In genomic region chr17:20267459-20267842, GRCh38 we compare ENCODE assay signal across 9 cellular contexts.
DNase-seq lines count a peak whose midpoint lies in the region; ATAC-seq and TF ChIP-seq lines count a peak whose summit lies in the region.
"Had no signal": no experiment of that assay in that cellular context is flagged by ENCODE, and none has a peak within 500 bp of the region (broad histone marks: within the 10 kb centered on the region; RNA-seq: fewer than 3 reads in every experiment).

No MANE protein-coding gene starts in this region.

- TF ChIP-seq CTCF in HFFc6 (IDR thresholded peaks at IDR 0.05), result no peak

- H3K36me3 Mint-ChIP-seq in T-helper 2 cell treated with Interferon-gamma antibody and Interleukin-4, amounts not matched to agents 5 μg/mL and 100 μg/mL, for 36 hours (ENCODE audit: low read depth), result peaks cover 2% of the 10 kb centered on the region
- no peaks in the 10 kb centered on the region for H3K36me3 Mint-ChIP-seq in HFFc6 (ENCODE audit: low read depth)

- ATAC-seq in HG02973 (IDR thresholded peaks at IDR 0.05; ENCODE audit: unreplicated experiment), result no peak

- H3K27me3 Mint-ChIP-seq in T-helper 2 cell treated with Interferon-gamma antibody and Interleukin-4, amounts not matched to agents 5 μg/mL and 100 μg/mL, for 36 hours (ENCODE audit: low read depth), result no peaks in the 10 kb centered on the region
- no peaks in the 10 kb centered on the region for H3K27me3 Mint-ChIP-seq in HFFc6 (ENCODE audit: insufficient read depth)

- H3K4me3 Mint-ChIP-seq in T-helper 2 cell treated with Interferon-gamma antibody and Interleukin-4, amounts not matched to agents 5 μg/mL and 100 μg/mL, for 36 hours, result no peak overlapping the region
- H3K4me3 Mint-ChIP-seq in HFFc6, result no peak overlapping the region

- H3K9me3 Mint-ChIP-seq in T-helper 2 cell treated with Interferon-gamma antibody and Interleukin-4, amounts not matched to agents 5 μg/mL and 100 μg/mL, for 36 hours, result no peaks in the 10 kb centered on the region
- no peaks in the 10 kb centered on the region for H3K9me3 Mint-ChIP-seq in HFFc6

- H3K27ac Mint-ChIP-seq in T-helper 2 cell treated with Interferon-gamma antibody and Interleukin-4, amounts not matched to agents 5 μg/mL and 100 μg/mL, for 36 hours, result no peak overlapping the region
- H3K27ac Mint-ChIP-seq in HFFc6, result no peak overlapping the region

- DNase-seq in T-helper 2 cell (peak in 4 of 5 experiments; percentile 7 to 50 (median 25)), dermis blood vessel endothelial cell (peak; percentile 3), NCI-H524 (lab: John Stamatoyannopoulos, UW) (no peak), HFFc6 (no peak)
- DNase-seq in T-helper 2 cell treated with Interferon-gamma antibody and Interleukin-4, amounts not matched to agents 5 μg/mL and 100 μg/mL, for 36 hours (ENCODE audit: low spot score), result no peak
- peak; percentile 43 for DNase-seq in activated CD4-positive, alpha-beta T cell treated with anti-CD3 and anti-CD28 coated beads for 48 hours
- peak; percentile 21 to 27 for DNase-seq in stimulated activated CD4-positive, alpha-beta T cell treated with anti-CD3 and anti-CD28 coated beads, Interleukin-4, amount 100 ng/mL, for 4 hours
- DNase-seq: Peyer's patch had no signal

- H3K4me1 Mint-ChIP-seq in T-helper 2 cell treated with Interferon-gamma antibody and Interleukin-4, amounts not matched to agents 5 μg/mL and 100 μg/mL, for 36 hours (ENCODE audit: low read depth), result peaks cover 35% of the 10 kb centered on the region
- peaks cover 43% of the 10 kb centered on the region for H3K4me1 Mint-ChIP-seq in HFFc6 (ENCODE audit: low read depth)

Comparison
In these comparisons a context has a peak if more than half of its experiments do, and no peak if none do; other contexts are left out.
1. DNase-seq: peak in T-helper 2 cell (4 of 5), activated CD4-positive, alpha-beta T cell treated with anti-CD3 and anti-CD28 coated beads for 48 hours (single experiment), dermis blood vessel endothelial cell (single experiment) and stimulated activated CD4-positive, alpha-beta T cell treated with anti-CD3 and anti-CD28 coated beads, Interleukin-4, amount 100 ng/mL, for 4 hours (2 of 2); none in T-helper 2 cell treated with Interferon-gamma antibody and Interleukin-4, amounts not matched to agents 5 μg/mL and 100 μg/mL, for 36 hours (single experiment), NCI-H524 (0 of 2) and HFFc6 (single experiment).